In the genomic region with DNA sequence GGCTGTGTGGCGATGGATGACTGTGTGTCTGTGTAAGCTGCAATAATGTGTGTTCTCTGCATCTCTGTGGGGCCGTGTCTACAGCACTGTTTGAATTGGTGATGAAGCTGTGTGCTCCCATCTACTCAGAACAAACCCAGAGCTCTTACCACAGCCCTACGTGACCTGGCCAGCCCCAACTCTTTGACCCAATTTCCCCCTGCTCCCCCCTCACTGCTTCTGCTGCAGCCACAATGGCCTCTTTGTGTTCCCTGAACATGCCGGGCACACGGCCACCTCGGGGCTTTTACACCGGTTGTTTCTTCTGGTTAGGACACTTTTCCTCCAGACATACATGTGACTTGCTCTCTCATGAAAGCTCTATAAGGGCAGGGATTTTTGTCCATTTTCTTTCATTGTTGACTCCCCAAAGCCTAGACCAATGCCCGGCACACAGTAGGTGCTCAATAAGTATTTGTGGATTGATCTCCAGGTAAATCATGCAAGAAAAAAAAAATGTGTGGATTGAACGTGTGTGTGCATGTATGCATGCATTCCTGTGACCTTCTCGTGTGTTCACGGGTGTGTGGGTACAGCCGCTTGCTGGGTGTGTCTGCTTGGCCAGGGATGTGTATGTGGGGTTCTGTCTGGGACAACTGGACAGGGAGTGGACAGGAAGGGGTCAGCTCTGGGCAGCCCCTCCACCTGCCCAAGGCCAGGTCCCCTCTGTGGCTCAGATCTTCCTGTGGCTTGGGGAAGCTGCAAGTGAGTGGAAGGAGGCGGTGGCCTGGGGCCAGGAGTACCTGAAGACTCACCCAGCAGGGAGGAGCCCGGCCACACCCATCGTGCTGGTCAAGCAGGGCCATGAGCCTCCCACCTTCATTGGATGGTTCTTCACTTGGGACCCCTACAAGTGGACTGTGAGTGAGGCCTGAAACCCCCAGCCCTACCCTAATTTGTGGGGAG, we compare ENCODE assay signal across 1 cellular context.
TF ChIP-seq lines count a peak whose summit lies in the region.

No MANE protein-coding gene starts in this region.

TF ChIP-seq in HepG2, 621 proteins besides CTCF, POLR2A, EP300 and RAD21 (continued from another document and continues in another):
- TF ChIP-seq, protein P1, sequence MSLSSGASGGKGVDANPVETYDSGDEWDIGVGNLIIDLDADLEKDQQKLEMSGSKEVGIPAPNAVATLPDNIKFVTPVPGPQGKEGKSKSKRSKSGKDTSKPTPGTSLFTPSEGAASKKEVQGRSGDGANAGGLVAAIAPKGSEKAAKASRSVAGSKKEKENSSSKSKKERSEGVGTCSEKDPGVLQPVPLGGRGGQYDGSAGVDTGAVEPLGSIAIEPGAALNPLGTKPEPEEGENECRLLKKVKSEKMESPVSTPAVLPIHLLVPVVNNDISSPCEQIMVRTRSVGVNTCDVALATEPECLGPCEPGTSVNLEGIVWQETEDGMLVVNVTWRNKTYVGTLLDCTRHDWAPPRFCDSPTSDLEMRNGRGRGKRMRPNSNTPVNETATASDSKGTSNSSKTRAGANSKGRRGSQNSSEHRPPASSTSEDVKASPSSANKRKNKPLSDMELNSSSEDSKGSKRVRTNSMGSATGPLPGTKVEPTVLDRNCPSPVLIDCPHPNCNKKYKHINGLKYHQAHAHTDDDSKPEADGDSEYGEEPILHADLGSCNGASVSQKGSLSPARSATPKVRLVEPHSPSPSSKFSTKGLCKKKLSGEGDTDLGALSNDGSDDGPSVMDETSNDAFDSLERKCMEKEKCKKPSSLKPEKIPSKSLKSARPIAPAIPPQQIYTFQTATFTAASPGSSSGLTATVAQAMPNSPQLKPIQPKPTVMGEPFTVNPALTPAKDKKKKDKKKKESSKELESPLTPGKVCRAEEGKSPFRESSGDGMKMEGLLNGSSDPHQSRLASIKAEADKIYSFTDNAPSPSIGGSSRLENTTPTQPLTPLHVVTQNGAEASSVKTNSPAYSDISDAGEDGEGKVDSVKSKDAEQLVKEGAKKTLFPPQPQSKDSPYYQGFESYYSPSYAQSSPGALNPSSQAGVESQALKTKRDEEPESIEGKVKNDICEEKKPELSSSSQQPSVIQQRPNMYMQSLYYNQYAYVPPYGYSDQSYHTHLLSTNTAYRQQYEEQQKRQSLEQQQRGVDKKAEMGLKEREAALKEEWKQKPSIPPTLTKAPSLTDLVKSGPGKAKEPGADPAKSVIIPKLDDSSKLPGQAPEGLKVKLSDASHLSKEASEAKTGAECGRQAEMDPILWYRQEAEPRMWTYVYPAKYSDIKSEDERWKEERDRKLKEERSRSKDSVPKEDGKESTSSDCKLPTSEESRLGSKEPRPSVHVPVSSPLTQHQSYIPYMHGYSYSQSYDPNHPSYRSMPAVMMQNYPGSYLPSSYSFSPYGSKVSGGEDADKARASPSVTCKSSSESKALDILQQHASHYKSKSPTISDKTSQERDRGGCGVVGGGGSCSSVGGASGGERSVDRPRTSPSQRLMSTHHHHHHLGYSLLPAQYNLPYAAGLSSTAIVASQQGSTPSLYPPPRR (CRISPR knock-in tag; IDR thresholded peaks at IDR 0.05; ENCODE audit: borderline replicate concordance) = peak; percentile 44; the same call in 1 of the 2 replicates
- TF ChIP-seq HOXA5 (CRISPR knock-in tag; IDR thresholded peaks at IDR 0.05) (peak; percentile 64; the same call in 1 of the 2 replicates), ZNF33B (CRISPR knock-in tag; IDR thresholded peaks at IDR 0.05) (no peak), ATF5 (CRISPR knock-in tag; IDR thresholded peaks at IDR 0.05; ENCODE audit: low read depth) (no peak), ZSCAN20 (CRISPR knock-in tag; IDR thresholded peaks at IDR 0.05; ENCODE audit: borderline replicate concordance) (no peak), ZNF510 (CRISPR knock-in tag; IDR thresholded peaks at IDR 0.05; ENCODE audit: low read depth) (no peak), ZNF383 (CRISPR knock-in tag; IDR thresholded peaks at IDR 0.05; ENCODE audit: borderline replicate concordance) (no peak), CREBL2 (CRISPR knock-in tag; IDR thresholded peaks at IDR 0.05; ENCODE audit: borderline replicate concordance) (no peak), ZNF160 (CRISPR knock-in tag; IDR thresholded peaks at IDR 0.05) (no peak), HNRNPUL1 (IDR thresholded peaks at IDR 0.05; ENCODE audit: low read depth, low read length) (no peak), LRRFIP1 (CRISPR knock-in tag; conservative IDR thresholded peaks at IDR 0.05) (no peak), ZNF232 (CRISPR knock-in tag; IDR thresholded peaks at IDR 0.05; ENCODE audit: borderline replicate concordance) (peak; percentile 56; the same call in 1 of the 2 replicates), ARID5B (CRISPR knock-in tag; IDR thresholded peaks at IDR 0.05) (peak; percentile 51), ZNF547 (CRISPR knock-in tag; IDR thresholded peaks at IDR 0.05) (peak; percentile 10; the same call in 1 of the 2 replicates), PHF5A (CRISPR knock-in tag; IDR thresholded peaks at IDR 0.05; ENCODE audit: low read depth, unreplicated experiment) (no peak), ZSCAN29 (CRISPR knock-in tag; conservative IDR thresholded peaks at IDR 0.05) (peak; percentile 94; the same call in 1 of the 2 replicates)
- TF ChIP-seq, protein P2, sequence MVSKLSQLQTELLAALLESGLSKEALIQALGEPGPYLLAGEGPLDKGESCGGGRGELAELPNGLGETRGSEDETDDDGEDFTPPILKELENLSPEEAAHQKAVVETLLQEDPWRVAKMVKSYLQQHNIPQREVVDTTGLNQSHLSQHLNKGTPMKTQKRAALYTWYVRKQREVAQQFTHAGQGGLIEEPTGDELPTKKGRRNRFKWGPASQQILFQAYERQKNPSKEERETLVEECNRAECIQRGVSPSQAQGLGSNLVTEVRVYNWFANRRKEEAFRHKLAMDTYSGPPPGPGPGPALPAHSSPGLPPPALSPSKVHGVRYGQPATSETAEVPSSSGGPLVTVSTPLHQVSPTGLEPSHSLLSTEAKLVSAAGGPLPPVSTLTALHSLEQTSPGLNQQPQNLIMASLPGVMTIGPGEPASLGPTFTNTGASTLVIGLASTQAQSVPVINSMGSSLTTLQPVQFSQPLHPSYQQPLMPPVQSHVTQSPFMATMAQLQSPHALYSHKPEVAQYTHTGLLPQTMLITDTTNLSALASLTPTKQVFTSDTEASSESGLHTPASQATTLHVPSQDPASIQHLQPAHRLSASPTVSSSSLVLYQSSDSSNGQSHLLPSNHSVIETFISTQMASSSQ (IDR thresholded peaks at IDR 0.05; ENCODE audit: low read depth) = no peak
- TF ChIP-seq, protein P2 (CRISPR knock-in tag; IDR thresholded peaks at IDR 0.05; ENCODE audit: borderline replicate concordance) = no peak
- TF ChIP-seq, protein P3, sequence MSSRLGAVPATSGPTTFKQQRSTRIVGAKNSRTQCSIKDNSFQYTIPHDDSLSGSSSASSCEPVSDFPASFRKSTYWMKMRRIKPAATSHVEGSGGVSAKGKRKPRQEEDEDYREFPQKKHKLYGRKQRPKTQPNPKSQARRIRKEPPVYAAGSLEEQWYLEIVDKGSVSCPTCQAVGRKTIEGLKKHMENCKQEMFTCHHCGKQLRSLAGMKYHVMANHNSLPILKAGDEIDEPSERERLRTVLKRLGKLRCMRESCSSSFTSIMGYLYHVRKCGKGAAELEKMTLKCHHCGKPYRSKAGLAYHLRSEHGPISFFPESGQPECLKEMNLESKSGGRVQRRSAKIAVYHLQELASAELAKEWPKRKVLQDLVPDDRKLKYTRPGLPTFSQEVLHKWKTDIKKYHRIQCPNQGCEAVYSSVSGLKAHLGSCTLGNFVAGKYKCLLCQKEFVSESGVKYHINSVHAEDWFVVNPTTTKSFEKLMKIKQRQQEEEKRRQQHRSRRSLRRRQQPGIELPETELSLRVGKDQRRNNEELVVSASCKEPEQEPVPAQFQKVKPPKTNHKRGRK (CRISPR knock-in tag; IDR thresholded peaks at IDR 0.05) = no peak
- TF ChIP-seq, protein P4, sequence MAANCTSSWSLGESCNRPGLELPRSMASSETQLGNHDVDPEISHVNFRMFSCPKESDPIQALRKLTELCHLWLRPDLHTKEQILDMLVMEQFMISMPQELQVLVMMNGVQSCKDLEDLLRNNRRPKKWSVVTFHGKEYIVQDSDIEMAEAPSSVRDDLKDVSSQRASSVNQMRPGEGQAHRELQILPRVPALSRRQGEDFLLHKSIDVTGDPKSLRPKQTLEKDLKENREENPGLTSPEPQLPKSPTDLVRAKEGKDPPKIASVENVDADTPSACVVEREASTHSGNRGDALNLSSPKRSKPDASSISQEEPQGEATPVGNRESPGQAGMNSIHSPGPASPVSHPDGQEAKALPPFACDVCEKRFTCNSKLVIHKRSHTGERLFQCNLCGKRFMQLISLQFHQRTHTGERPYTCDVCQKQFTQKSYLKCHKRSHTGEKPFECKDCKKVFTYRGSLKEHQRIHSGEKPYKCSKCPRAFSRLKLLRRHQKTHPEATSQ (CRISPR knock-in tag; IDR thresholded peaks at IDR 0.05; ENCODE audit: borderline replicate concordance) = no peak
- TF ChIP-seq, protein P5, sequence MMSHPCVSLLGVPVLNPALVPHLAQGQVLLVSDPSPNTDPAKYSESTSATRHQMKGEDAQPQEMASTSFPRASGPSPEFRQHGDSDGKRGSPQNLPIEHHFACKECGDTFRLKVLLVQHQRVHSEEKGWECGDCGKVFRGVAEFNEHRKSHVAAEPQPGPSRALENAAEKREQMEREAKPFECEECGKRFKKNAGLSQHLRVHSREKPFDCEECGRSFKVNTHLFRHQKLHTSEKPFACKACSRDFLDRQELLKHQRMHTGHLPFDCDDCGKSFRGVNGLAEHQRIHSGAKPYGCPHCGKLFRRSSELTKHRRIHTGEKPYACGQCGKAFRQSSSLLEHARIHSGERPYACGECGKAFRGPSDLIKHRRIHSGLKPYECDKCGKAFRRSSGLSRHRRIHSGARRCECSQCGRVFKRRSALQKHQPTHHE (CRISPR knock-in tag; IDR thresholded peaks at IDR 0.05; ENCODE audit: borderline replicate concordance) = no peak
